2 cellular contexts compared by ENCODE assay signal in genomic region chr10:28733647-28734046, GRCh38.
TF ChIP-seq lines count a peak whose summit lies in the region.

No MANE protein-coding gene starts in this region.

TF ChIP-seq in HepG2, 621 proteins besides CTCF, POLR2A, EP300 and RAD21:
- TF ChIP-seq PREB (CRISPR knock-in tag; IDR thresholded peaks at IDR 0.05) (no peak), ZFP90 (CRISPR knock-in tag; IDR thresholded peaks at IDR 0.05; ENCODE audit: borderline replicate concordance) (peak; percentile 98)

TF ChIP-seq in IMR-90, 13 proteins besides CTCF, POLR2A, EP300 and RAD21:
- TF ChIP-seq RCOR1 (IDR thresholded peaks at IDR 0.05; ENCODE audit: insufficient replicate concordance, low read length) (no peak), SMC3 (IDR thresholded peaks at IDR 0.05; ENCODE audit: low read depth, low read length) (no peak), NFE2L2 (IDR thresholded peaks at IDR 0.05; ENCODE audit: low read depth, low read length) (no peak), ELK1 (IDR thresholded peaks at IDR 0.05; ENCODE audit: borderline replicate concordance, low read depth, low read length) (no peak), CEBPB (IDR thresholded peaks at IDR 0.05; ENCODE audit: low read depth, low read length) (no peak), CHD1 (IDR thresholded peaks at IDR 0.05; ENCODE audit: low read depth, low read length) (no peak), MAFK (IDR thresholded peaks at IDR 0.05; ENCODE audit: low read depth, low read length) (no peak), BHLHE40 (IDR thresholded peaks at IDR 0.05; ENCODE audit: low read depth, low read length) (no peak), MAZ (IDR thresholded peaks at IDR 0.05; ENCODE audit: borderline replicate concordance, low read depth, low read length) (no peak)
